In genomic region chr2:15260196-15260595, GRCh38 we compare ENCODE assay signal across 19 cellular contexts.
DNase-seq lines count a peak whose midpoint lies in the region; ATAC-seq, FAIRE-seq and TF ChIP-seq lines count a peak whose summit lies in the region.
"Had no signal": no experiment of that assay in that cellular context is flagged by ENCODE, and none has a peak within 500 bp of the region (broad histone marks: within the 10 kb centered on the region; RNA-seq: fewer than 3 reads in every experiment).

No MANE protein-coding gene starts in this region.

- TF ChIP-seq CTCF in H1 (IDR thresholded peaks at IDR 0.05; ENCODE audit: control extremely low read depth in 1 of 3, insufficient read depth in 1 of 3, low read depth in 1 of 3, low read length in 3 of 3) = no peak

- H3K14ac ChIP-seq in H1 (ENCODE audit: insufficient read length) = no peak overlapping the region
- no peak overlapping the region for H3K14ac ChIP-seq in trophoblast cell (ENCODE audit: low read length)

- DNase-seq in HEK293T (ENCODE audit: extremely low spot score) = no peak
- peak; percentile 9 for DNase-seq in NT2/D1 (ENCODE audit: low read depth, low spot score)
- DNase-seq in H1 (ENCODE audit: low read depth in 1 of 2, low spot score in 2 of 2) = no peak
- DNase-seq in trophoblast cell = peak; percentile 58 to 82
- DNase-seq in activated gamma-delta T cell (lab: John Stamatoyannopoulos, UW) = no peak
- DNase-seq: BE2C; CD8-positive, alpha-beta T cell; DMS153; DND-41; GDM1; HFFc6 had no signal

- H3K23ac ChIP-seq in H1 (ENCODE audit: insufficient read length) (no peak overlapping the region), trophoblast cell (ENCODE audit: low read length) (no peak overlapping the region)

- H2AFZ ChIP-seq in H1 (ENCODE audit: low read length) = no peak overlapping the region
- H2AFZ ChIP-seq in trophoblast cell (ENCODE audit: insufficient read depth, low read length, poor library complexity) = no peak overlapping the region

- H3K9me3 ChIP-seq in NT2/D1 (ENCODE audit: insufficient read depth, low read length) (peaks cover 15% of the 10 kb centered on the region; the same call in 1 of the 2 replicates), H1 (ENCODE audit: insufficient read depth in 2 of 2, low read depth in 1 of 2, low read length in 1 of 2) (0 out of 4 replicates have a peak, but pooled peaks cover 4 to 8% of the 10 kb centered on the region in 2 experiments), trophoblast cell (ENCODE audit: insufficient read depth, low read depth, low read length) (no peaks in the 10 kb centered on the region)
- H3K9me3 ChIP-seq: A549, BE2C had no signal

- FAIRE-seq in H1 (lab: Jason Lieb, UNC) = no peak
- FAIRE-seq: A549, D721Med, GM19239, H54, HepG2, HTR-8/SVneo had no signal

- CTCF ChIA-PET in HEK293T (lab: Yijun Ruan, JAX) (no interaction called here), H1 (lab: Charles Lee; ENCODE audit: partially characterized antibody) (interaction anchor here (1.0 to 2.0 kb wide), 4 partner anchors 9 to 317 kb away, joined by 3 to 5 read pairs (median 4); no protein-coding TSS in a partner anchor)

- no peak overlapping the region for H4K5ac ChIP-seq in H1 (ENCODE audit: insufficient read length, low read depth, low read length)

- H3K36me3 ChIP-seq in NT2/D1 (ENCODE audit: insufficient read depth, insufficient read length, low read length) = no peaks in the 10 kb centered on the region
- no peaks in the 10 kb centered on the region for H3K36me3 ChIP-seq in H1 (ENCODE audit: control insufficient read depth in 2 of 4, insufficient read depth in 4 of 4, low read length in 3 of 4)
- no peaks in the 10 kb centered on the region for H3K36me3 ChIP-seq in trophoblast cell (ENCODE audit: control insufficient read depth in 1 of 2, insufficient read depth in 2 of 2, low read length in 2 of 2)
- H3K36me3 ChIP-seq: BE2C had no signal

- H2BK20ac ChIP-seq in H1 (ENCODE audit: low read length) = peak overlapping the region; percentile 51

- H4K91ac ChIP-seq in H1 (replicated peaks; ENCODE audit: insufficient read length, low read length) (peak overlapping the region; percentile 63), trophoblast cell (ENCODE audit: low read depth, low read length) (no peak overlapping the region)

- no peak overlapping the region for H2BK15ac ChIP-seq in H1 (ENCODE audit: low read length)

- no peak overlapping the region for H4K12ac ChIP-seq in trophoblast cell (ENCODE audit: low read depth, low read length)

- H3K18ac ChIP-seq in H1 (ENCODE audit: extremely low read depth, low read length) (peak overlapping the region; percentile 20; the same call in 1 of the 2 replicates), trophoblast cell (ENCODE audit: low read length) (no peak overlapping the region)

- H3K4ac ChIP-seq in H1 (replicated peaks; ENCODE audit: insufficient read length, low read depth, low read length) (no peak overlapping the region), trophoblast cell (ENCODE audit: low read depth, low read length) (no peak overlapping the region)

- H3K27ac ChIP-seq in H1 (ENCODE audit: low read depth, low read length) (no peak overlapping the region), trophoblast cell (ENCODE audit: low read depth, low read length) (no peak overlapping the region)
- H3K27ac ChIP-seq: A549 had no signal

- no peak for TF ChIP-seq POLR2A in H1 (IDR thresholded peaks at IDR 0.05; ENCODE audit: control extremely low read depth in 1 of 2, low read depth in 2 of 2, low read length in 2 of 2)

- H2BK12ac ChIP-seq in H1 (ENCODE audit: low read depth, low read length) (no peak overlapping the region; the same call in 1 of the 2 replicates), trophoblast cell (ENCODE audit: low read length) (no peak overlapping the region)

- no peak overlapping the region for H3K56ac ChIP-seq in H1 (replicated peaks; ENCODE audit: insufficient read length, low read depth, low read length)

- H2BK120ac ChIP-seq in H1 (replicated peaks; ENCODE audit: low read depth, low read length) (no peak overlapping the region), trophoblast cell (ENCODE audit: insufficient read depth, low read length, poor library complexity) (no peak overlapping the region)

- H3K9ac ChIP-seq in NT2/D1 (ENCODE audit: insufficient read length, low read depth) (no peak overlapping the region), H1 (replicated peaks in 1 of 4; ENCODE audit: extremely low read depth in 1 of 4, low read depth in 3 of 4, low read length in 3 of 4) (no peak overlapping the region), trophoblast cell (ENCODE audit: low read length) (no peak overlapping the region)

- H2AK5ac ChIP-seq in H1 (ENCODE audit: low read depth, low read length) (no peak overlapping the region), trophoblast cell (ENCODE audit: low read length) (no peak overlapping the region)

- ATAC-seq in HG02852 (IDR thresholded peaks at IDR 0.05; ENCODE audit: unreplicated experiment) (no peak), GM21360 (IDR thresholded peaks at IDR 0.05; ENCODE audit: unreplicated experiment) (no peak)
- ATAC-seq: A549; CD8-positive, alpha-beta T cell; HepG2 had no signal

- peak overlapping the region; percentile 55; the same call in 1 of the 2 replicates for H2BK5ac ChIP-seq in H1 (ENCODE audit: low read depth, low read length)
- H2BK5ac ChIP-seq in trophoblast cell (ENCODE audit: low read depth, low read length, poor library complexity) = no peak overlapping the region

- WGBS in H1 (ENCODE audit: extremely low coverage in 1 of 2, insufficient coverage in 1 of 2, insufficient read length in 1 of 2, insufficient replicate concordance in 2 of 2, low coverage in 1 of 2, low lambda C conversion rate in 2 of 2, missing lambda C conversion rate in 1 of 2), 2 experiments = 76% methylated on average over 3 of the region's 3 CpGs; no CpG with 5 or more reads in 1 of the 2 experiments
- no CpG with 5 or more reads among the region's 3 CpGs for WGBS in trophoblast cell (ENCODE audit: extremely low coverage, insufficient coverage, insufficient read length)

- no peaks in the 10 kb centered on the region for H3K79me1 ChIP-seq in H1 (ENCODE audit: low read depth, low read length)
- H3K79me1 ChIP-seq in trophoblast cell (ENCODE audit: low read length) = no peaks in the 10 kb centered on the region

- H3K79me2 ChIP-seq in H1 (ENCODE audit: control insufficient read depth in 1 of 2, insufficient read depth in 2 of 2, low read length in 2 of 2) (no peaks in the 10 kb centered on the region), trophoblast cell (ENCODE audit: control insufficient read depth, insufficient read depth, low read length, poor library complexity) (no peaks in the 10 kb centered on the region)

- H4K20me1 ChIP-seq in H1 (replicated peaks in 1 of 2; ENCODE audit: control insufficient read depth in 1 of 2, insufficient read depth in 2 of 2, low read length in 2 of 2) = peaks cover 0 to 2% of the 10 kb centered on the region in 2 experiments

- TF ChIP-seq RAD21 in H1 (IDR thresholded peaks at IDR 0.05 in 1 of 2, conservative IDR thresholded peaks at IDR 0.05 in 1 of 2; ENCODE audit: low read depth in 2 of 2, low read length in 2 of 2) = no peak

- H4K8ac ChIP-seq in H1 (ENCODE audit: extremely low read depth, insufficient read depth, low read length) = no peak overlapping the region
- no peak overlapping the region for H4K8ac ChIP-seq in trophoblast cell (ENCODE audit: low read depth, low read length)

- H3K4me1 ChIP-seq in NT2/D1 (ENCODE audit: insufficient read depth, insufficient read length) (no peaks in the 10 kb centered on the region), H1 (replicated peaks in 1 of 4; ENCODE audit: control insufficient read depth in 3 of 4, insufficient read depth in 4 of 4, low read length in 3 of 4) (peaks cover 5 to 13% (median 8%) of the 10 kb centered on the region in 4 experiments; a peak in 6 of 7 replicates), trophoblast cell (ENCODE audit: control insufficient read depth in 1 of 2, insufficient read depth in 2 of 2, low read length in 2 of 2) (no peaks in the 10 kb centered on the region)
- H3K4me1 ChIP-seq: A549 had no signal

- TF ChIP-seq EP300 in H1 (IDR thresholded peaks at IDR 0.05; ENCODE audit: borderline replicate concordance in 1 of 2, low read depth in 2 of 2, low read length in 2 of 2) = no peak

- no peaks in the 10 kb centered on the region for H3K23me2 ChIP-seq in H1 (ENCODE audit: low read depth, low read length)

- POLR2A ChIA-PET in HEK293T (lab: Yijun Ruan, JAX) = no interaction called here
- POLR2A ChIA-PET in H1 (lab: Charles Lee; ENCODE audit: partially characterized antibody) = no interaction called here

- H3K27me3 ChIP-seq in NT2/D1 (ENCODE audit: insufficient read depth, insufficient read length) (no peaks in the 10 kb centered on the region), H1 (replicated peaks in 1 of 4; ENCODE audit: control insufficient read depth in 3 of 4, extremely low read depth in 1 of 4, insufficient read depth in 3 of 4, low read length in 3 of 4) (no peaks in the 10 kb centered on the region), trophoblast cell (ENCODE audit: insufficient read depth, low read length) (no peaks in the 10 kb centered on the region)
- H3K27me3 ChIP-seq: BE2C had no signal

- no peak overlapping the region for H3K4me3 ChIP-seq in NT2/D1 (ENCODE audit: insufficient read length, low read depth)
- H3K4me3 ChIP-seq in H1 (ENCODE audit: extremely low read depth in 1 of 4, insufficient read depth in 2 of 4, low read depth in 3 of 4, low read length in 4 of 4) = no peak overlapping the region
- no peak overlapping the region for H3K4me3 ChIP-seq in trophoblast cell (ENCODE audit: low read depth, low read length)
- H3K4me3 ChIP-seq: A549 had no signal

- peak overlapping the region in 1 of 2 experiments; percentile 65; a peak in 2 of 4 replicates for H3K4me2 ChIP-seq in H1 (ENCODE audit: insufficient read depth in 1 of 2, low read depth in 2 of 2, low read length in 2 of 2)
- no peak overlapping the region for H3K4me2 ChIP-seq in trophoblast cell (ENCODE audit: low read length)
- H3K4me2 ChIP-seq: A549 had no signal

TF ChIP-seq in HEK293T, 16 proteins besides CTCF, POLR2A, EP300 and RAD21 (continues in another document):
- TF ChIP-seq SP1 (IDR thresholded peaks at IDR 0.05) (no peak), L3MBTL2 (conservative IDR thresholded peaks at IDR 0.05) (no peak), ZNF384 (IDR thresholded peaks at IDR 0.05) (no peak), FOXM1 (IDR thresholded peaks at IDR 0.05; ENCODE audit: borderline replicate concordance) (no peak), FOXA1 (IDR thresholded peaks at IDR 0.05) (no peak), CTBP1 (IDR thresholded peaks at IDR 0.05; ENCODE audit: borderline replicate concordance) (no peak)

TF ChIP-seq in H1, 55 proteins besides CTCF, POLR2A, EP300 and RAD21:
- TF ChIP-seq FOSL1 (IDR thresholded peaks at IDR 0.05; ENCODE audit: insufficient read depth, low read depth, low read length) (no peak), SP4 (IDR thresholded peaks at IDR 0.05; ENCODE audit: low read length) (no peak), TCF12 (IDR thresholded peaks at IDR 0.05; ENCODE audit: low read depth, low read length) (no peak), NRF1 (IDR thresholded peaks at IDR 0.05; ENCODE audit: low read depth, low read length) (no peak), JUN (IDR thresholded peaks at IDR 0.05; ENCODE audit: low read depth, low read length) (no peak)

Comparison
In these comparisons a context has a peak if more than half of its experiments do, and no peak if none do; other contexts are left out.
1. DNase-seq: peak in NT2/D1 (single experiment) and trophoblast cell (2 of 2); none in HEK293T (single experiment), H1 (0 of 2) and activated gamma-delta T cell (single experiment).